ENCODE assay signal across 8 cellular contexts in genomic region chr5:150412319-150413175, GRCh38. TPM values are rescaled to one million over a fixed set of nuclear protein-coding genes. Genes with fewer than 3 reads are reported as not detected.
A peak's percentile ranks its signal among the peaks of the same experiment; 100 is the strongest.
DNase-seq lines count a peak whose midpoint lies in the region; ATAC-seq and TF ChIP-seq lines count a peak whose summit lies in the region.

Gene CD74 (minus strand): TSS chr5:150412910. CDS start chr5:150412749, 161 bp downstream.

- no peak within 1 kb of the TSS for H3K9ac ChIP-seq in HUES6 (ENCODE audit: low read length)

- intact Hi-C loops in CD4-positive, alpha-beta T cell (cut with DNase I, micrococcal nuclease): loop anchor here (1.0 to 2.0 kb wide), 4 partner anchors 24 to 1358 kb away; partner anchors contain the start of genes G3BP1 (in 1 of the 2) and RPS14 (in 1 of the 2)

- no peak for TF ChIP-seq CTCF in CD4-positive, alpha-beta T cell (IDR thresholded peaks at IDR 0.05)
- no peak for TF ChIP-seq CTCF in GM20000 (IDR thresholded peaks at IDR 0.05; ENCODE audit: extremely low read depth, missing control alignments)

- ATAC-seq in CD4-positive, alpha-beta T cell (ENCODE audit: poor library complexity): peak; percentile 85
- ATAC-seq in activated CD4-positive, CD25-positive, alpha-beta regulatory T cell treated with anti-CD3 and anti-CD28 coated beads, Interleukin-2, amount 50 U/mL, for 24 hours: peak; percentile 87

- no peaks in the 10 kb centered on the region for H3K36me3 ChIP-seq in HUES6 (ENCODE audit: control insufficient read depth, insufficient read depth, low read length)

- H3K4me3 ChIP-seq in HUES6 (ENCODE audit: low read depth, low read length): peak within 1 kb of the TSS; percentile 13

- no peaks in the 10 kb centered on the region for H3K27me3 Mint-ChIP-seq in CD4-positive, alpha-beta T cell

- H3K27me3 ChIP-seq in CD4-positive, alpha-beta T cell (ENCODE audit: control insufficient read depth, insufficient read depth, low read length): no peaks in the 10 kb centered on the region
- no peaks in the 10 kb centered on the region for H3K27me3 ChIP-seq in HUES6 (ENCODE audit: control insufficient read depth, insufficient read depth, low read length)

- POLR2A ChIA-PET in CD4-positive, alpha-beta T cell (lab: Charles Lee): interaction anchor here (0.7 to 5.5 kb wide), 21 partner anchors 12 to 1358 kb away, joined by 3 to 72 read pairs (median 6); partner anchors contain the start of genes DCTN4, G3BP1, GM2A and HMGXB3

- H3K27ac ChIP-seq in CD4-positive, alpha-beta T cell (ENCODE audit: low read depth, low read length): peak within 1 kb of the TSS; percentile 94
- no peak within 1 kb of the TSS for H3K27ac ChIP-seq in HUES6 (ENCODE audit: low read depth, low read length)

- H3K9me3 ChIP-seq in CD4-positive, alpha-beta T cell (ENCODE audit: control insufficient read depth, low read length): no peaks in the 10 kb centered on the region
- no peaks in the 10 kb centered on the region for H3K9me3 ChIP-seq in HUES6 (ENCODE audit: control insufficient read depth, insufficient read depth, low read depth, low read length)

- peak within 1 kb of the TSS; percentile 99 for H3K4me3 Mint-ChIP-seq in CD4-positive, alpha-beta T cell

- peak; percentile 82 to 93 (median 86) for DNase-seq in CD4-positive, alpha-beta T cell
- DNase-seq in GM20000 (ENCODE audit: low spot score) (peak; percentile 88), left kidney (ENCODE audit: low read depth, low spot score) (peak; percentile 93), NCI-H1436 treated with DMSO at 0.1 percent for 48 hours (lab: John Stamatoyannopoulos, UW) (no peak)
- peak; percentile 95 for DNase-seq in central memory CD4-positive, alpha-beta T cell
- DNase-seq in stimulated activated CD4-positive, alpha-beta T cell treated with anti-CD3 and anti-CD28 coated beads, Interleukin-4, amount 100 ng/mL, for 24 hours: peak; percentile 91

- peaks cover 40% of the 10 kb centered on the region for H3K4me1 Mint-ChIP-seq in CD4-positive, alpha-beta T cell (ENCODE audit: low read depth)

- H3K36me3 Mint-ChIP-seq in CD4-positive, alpha-beta T cell (ENCODE audit: low read depth): peaks cover 23% of the 10 kb centered on the region

- peak within 1 kb of the TSS; percentile 98 for H3K27ac Mint-ChIP-seq in CD4-positive, alpha-beta T cell

- H3K4me1 ChIP-seq in HUES6 (ENCODE audit: control insufficient read depth, insufficient read depth, low read length): peaks cover 21% of the 10 kb centered on the region

- CTCF ChIA-PET in CD4-positive, alpha-beta T cell (lab: Charles Lee): interaction anchor here (1.8 to 4.3 kb wide), 3 partner anchors 14 to 37 kb away, joined by 9 to 27 read pairs (median 19); no protein-coding TSS in a partner anchor

- no peaks in the 10 kb centered on the region for H3K9me3 Mint-ChIP-seq in CD4-positive, alpha-beta T cell

RNA-seq across cellular contexts. Expression of gene CD74, which starts in this region (rescaled TPM):
- total RNA-seq in CD4-positive, alpha-beta T cell: 100 to 1,000 TPM; 299 to 303 TPM
